Comparison of ENCODE assay signal across 28 cellular contexts in genomic region chr16:19017179-19017578, GRCh38. TPM values are rescaled to one million over a fixed set of nuclear protein-coding genes. Genes with fewer than 3 reads are reported as not detected.
DNase-seq lines count a peak whose midpoint lies in the region; ATAC-seq, FAIRE-seq and TF ChIP-seq lines count a peak whose summit lies in the region.
"Had no signal": no experiment of that assay in that cellular context is flagged by ENCODE, and none has a peak within 500 bp of the region (broad histone marks: within the 10 kb centered on the region; RNA-seq: fewer than 3 reads in every experiment).

No MANE protein-coding gene starts in this region.

- H3K27me3 ChIP-seq in pancreas (no peaks in the 10 kb centered on the region), adrenal gland (no peaks in the 10 kb centered on the region)
- H3K27me3 ChIP-seq: BE2C; BLaER1 treated with 17β-estradiol and CSF1 and Interleukin-3, amounts not matched to agents 10 nM and 100 nM had no signal

- H3K4me1 ChIP-seq in pancreas (no peaks in the 10 kb centered on the region), adrenal gland (replicated peaks in 1 of 2) (no peaks in the 10 kb centered on the region)
- H3K4me1 ChIP-seq: BE2C had no signal

- H3K4me3 ChIP-seq in pancreas: no peak overlapping the region
- H3K4me3 ChIP-seq in adrenal gland: no peak overlapping the region
- H3K4me3 ChIP-seq: A549; BLaER1 treated with 17β-estradiol and CSF1 and Interleukin-3, amounts not matched to agents 10 nM and 100 nM; GM23248 had no signal

- H3K9me3 ChIP-seq in pancreas: no peaks in the 10 kb centered on the region
- no peaks in the 10 kb centered on the region for H3K9me3 ChIP-seq in adrenal gland (replicated peaks in 1 of 3)
- H3K9me3 ChIP-seq: A549; BE2C; BLaER1 treated with 17β-estradiol and CSF1 and Interleukin-3, amounts not matched to agents 10 nM and 100 nM had no signal

- FAIRE-seq in A204.1 (lab: Jason Lieb, UNC) (peak; percentile 98), TTC549 (lab: Jason Lieb, UNC) (peak; percentile 90), endometrium (lab: Jason Lieb, UNC) (peak; percentile 65), pancreas (lab: Jason Lieb, UNC) (peak; percentile 92)
- FAIRE-seq: A549, D721Med, GM12891, GM18507, H1 had no signal

- no peak for DNase-seq in pancreas
- DNase-seq in adrenal gland: no peak
- DNase-seq in activated CD4-positive, alpha-beta T cell treated with anti-CD3 and anti-CD28 coated beads, Interleukin-2, amount 50 U/mL, for 48 hours: no peak
- no peak for DNase-seq in activated effector memory CD4-positive, alpha-beta T cell treated with Interleukin-2 at 50 U/mL for 16 hours
- DNase-seq: ACHN; AML-193; BE2C; CD4-positive, alpha-beta T cell; CD8-positive, alpha-beta memory T cell; DMS 273 treated with DMSO at 0.1 percent for 48 hours; DMS79; EL; GF-D8; GM23248; H7; HCEC 1CT had no signal

- intact Hi-C loops in pancreas (cut with DNase I) (no loop called here), adrenal gland (cut with DNase I) (no loop called here)

- H3K27ac ChIP-seq in pancreas (no peak overlapping the region), adrenal gland (no peak overlapping the region)
- H3K27ac ChIP-seq: 22Rv1; A549; BLaER1 treated with 17β-estradiol and CSF1 and Interleukin-3, amounts not matched to agents 10 nM and 100 nM; GM23248 had no signal

- TF ChIP-seq CTCF in pancreas (IDR thresholded peaks at IDR 0.05) (no peak), adrenal gland (IDR thresholded peaks at IDR 0.05) (no peak)

- no peaks in the 10 kb centered on the region for H3K36me3 ChIP-seq in pancreas
- H3K36me3 ChIP-seq in adrenal gland (replicated peaks in 1 of 2): no peaks in the 10 kb centered on the region
- H3K36me3 ChIP-seq: BE2C; BLaER1 treated with 17β-estradiol and CSF1 and Interleukin-3, amounts not matched to agents 10 nM and 100 nM had no signal

- no peak for TF ChIP-seq POLR2A in adrenal gland (IDR thresholded peaks at IDR 0.05)

- ATAC-seq in pancreas: no peak
- ATAC-seq in HG03469 (IDR thresholded peaks at IDR 0.05; ENCODE audit: unreplicated experiment): no peak
- ATAC-seq: A549 had no signal

RNA-seq across cellular contexts. Expression of gene TMC7, which starts 33.4 kb away (rescaled TPM):
- total RNA-seq in pancreas (1 to 10 TPM in 1 of 6 donors, under 1 TPM in 5; 0.20 to 1.1 (median 0.43) TPM), adrenal gland (under 1 TPM in 7 of 8 donors, not detected in 1; 0.10 to 0.80 (median 0.18) TPM)
- polyA plus RNA-seq in pancreas (under 1 TPM; 0.42 to 0.73 TPM), adrenal gland (under 1 TPM; 0.13 to 0.48 (median 0.40) TPM)
- total RNA-seq: CD4-positive, alpha-beta T cell; CD8-positive, alpha-beta memory T cell had no signal
- polyA plus RNA-seq: CD14-positive monocyte; CD8-positive, alpha-beta memory T cell had no signal

RNA-seq across cellular contexts. Expression of gene COQ7, which starts 50.2 kb away (rescaled TPM):
- total RNA-seq in pancreas (10 to 100 TPM in 4 of 6 donors, 1 to 10 TPM in 2; 6.9 to 10.5 (median 10.1) TPM), adrenal gland (10 to 100 TPM; 15.7 to 39.7 (median 27.8) TPM)
- polyA plus RNA-seq in pancreas (10 to 100 TPM in 1 of 2 donors, 1 to 10 TPM in 1; 7.8 to 12.6 TPM), adrenal gland (10 to 100 TPM; 14.9 to 23.0 (median 16.2) TPM)
